10 cellular contexts compared by ENCODE assay signal in genomic region chr9:134215709-134216448, GRCh38. TPM values are rescaled to one million over a fixed set of nuclear protein-coding genes. Genes with fewer than 3 reads are reported as not detected.
A peak's percentile ranks its signal among the peaks of the same experiment; 100 is the strongest.
DNase-seq lines count a peak whose midpoint lies in the region; ATAC-seq and TF ChIP-seq lines count a peak whose summit lies in the region.
"Had no signal": no experiment of that assay in that cellular context is flagged by ENCODE, and none has a peak within 500 bp of the region (broad histone marks: within the 10 kb centered on the region; RNA-seq: fewer than 3 reads in every experiment).

No MANE protein-coding gene starts in this region.

- no peaks in the 10 kb centered on the region for H3K4me1 ChIP-seq in RWPE2 (ENCODE audit: insufficient read depth, poor library complexity, severe bottlenecking)
- peaks cover 6% of the 10 kb centered on the region for H3K4me1 ChIP-seq in osteoblast (ENCODE audit: insufficient read depth, low read length)

- H4K20me1 ChIP-seq in osteoblast (ENCODE audit: insufficient read depth, low read length), result no peaks in the 10 kb centered on the region

- no peak for TF ChIP-seq CTCF in RWPE2 (IDR thresholded peaks at IDR 0.05; ENCODE audit: poor library complexity, severe bottlenecking)
- no peak for TF ChIP-seq CTCF in foreskin fibroblast (IDR thresholded peaks at IDR 0.05; ENCODE audit: low read depth, low read length)
- no peak for TF ChIP-seq CTCF in osteoblast (IDR thresholded peaks at IDR 0.05; ENCODE audit: extremely low read depth, low read depth, low read length)

- H3K36me3 ChIP-seq in RWPE2 (ENCODE audit: low read depth), result no peaks in the 10 kb centered on the region
- H3K36me3 ChIP-seq in osteoblast (ENCODE audit: insufficient read depth, low read length), result no peaks in the 10 kb centered on the region

- no peak for ATAC-seq in RWPE2 (ENCODE audit: low read depth)

- peaks cover 3% of the 10 kb centered on the region for H3K9me3 Mint-ChIP-seq in activated CD4-positive, alpha-beta T cell treated with anti-CD3 and anti-CD28 coated beads, Interleukin-2, amount 10 ng/mL, durations not matched to agents 24 days and 14 days

- H3K79me2 ChIP-seq in osteoblast (ENCODE audit: insufficient read depth, low read length), result no peaks in the 10 kb centered on the region

- peak overlapping the region; percentile 2 for H2AFZ ChIP-seq in osteoblast (ENCODE audit: low read length)

- no peaks in the 10 kb centered on the region for H3K36me3 Mint-ChIP-seq in activated CD4-positive, alpha-beta T cell treated with anti-CD3 and anti-CD28 coated beads, Interleukin-2, amount 10 ng/mL, durations not matched to agents 24 days and 14 days (ENCODE audit: low read depth)

- DNase-seq in COLO668 (lab: John Stamatoyannopoulos, UW; ENCODE audit: unreplicated experiment) (peak; percentile 9), RWPE2 (ENCODE audit: low spot score) (peak; percentile 31), foreskin fibroblast (peak; percentile 64 to 79), osteoblast (ENCODE audit: insufficient read length, low spot score, missing footprints) (peak; percentile 77), NCI-H2029 (lab: John Stamatoyannopoulos, UW) (no peak), NCI-H1417 (lab: John Stamatoyannopoulos, UW) (no peak), KG1 (lab: John Stamatoyannopoulos, UW) (no peak)
- no peak for DNase-seq in activated CD4-positive, alpha-beta T cell treated with anti-CD3 and anti-CD28 coated beads, Interleukin-2, amount 10 ng/mL, durations not matched to agents 24 days and 14 days
- DNase-seq: activated CD8-positive, alpha-beta memory T cell treated with anti-CD3 and anti-CD28 coated beads for 24 hours; NCI-H2107 had no signal

- intact Hi-C loops in activated CD4-positive, alpha-beta T cell treated with anti-CD3 and anti-CD28 coated beads, Interleukin-2, amount 10 ng/mL, durations not matched to agents 24 days and 14 days (cut with micrococcal nuclease), result no loop called here

- H3K9me3 ChIP-seq in RWPE2 (ENCODE audit: severe bottlenecking) (no peaks in the 10 kb centered on the region), osteoblast (ENCODE audit: low read depth, low read length) (no peaks in the 10 kb centered on the region)

- no peak overlapping the region for H3K27ac Mint-ChIP-seq in activated CD4-positive, alpha-beta T cell treated with anti-CD3 and anti-CD28 coated beads, Interleukin-2, amount 10 ng/mL, durations not matched to agents 24 days and 14 days

- H3K4me3 Mint-ChIP-seq in activated CD4-positive, alpha-beta T cell treated with anti-CD3 and anti-CD28 coated beads, Interleukin-2, amount 10 ng/mL, durations not matched to agents 24 days and 14 days, result no peak overlapping the region

- no peaks in the 10 kb centered on the region for H3K27me3 Mint-ChIP-seq in activated CD4-positive, alpha-beta T cell treated with anti-CD3 and anti-CD28 coated beads, Interleukin-2, amount 10 ng/mL, durations not matched to agents 24 days and 14 days

- no peak overlapping the region for H3K27ac ChIP-seq in RWPE2 (ENCODE audit: poor library complexity, severe bottlenecking)
- no peak overlapping the region for H3K27ac ChIP-seq in osteoblast (ENCODE audit: low read depth, low read length)

- no peak overlapping the region for H3K4me2 ChIP-seq in osteoblast (ENCODE audit: insufficient read depth, low read length)

- H3K4me1 Mint-ChIP-seq in activated CD4-positive, alpha-beta T cell treated with anti-CD3 and anti-CD28 coated beads, Interleukin-2, amount 10 ng/mL, durations not matched to agents 24 days and 14 days, result no peaks in the 10 kb centered on the region

- no peak overlapping the region for H3K4me3 ChIP-seq in RWPE2 (ENCODE audit: severe bottlenecking)
- H3K4me3 ChIP-seq in foreskin fibroblast (ENCODE audit: low read depth in 1 of 2, low read length in 2 of 2), result no peak overlapping the region
- H3K4me3 ChIP-seq in osteoblast (ENCODE audit: insufficient read depth, low read length), result no peak overlapping the region

- H3K27me3 ChIP-seq in RWPE2 (ENCODE audit: insufficient read depth, poor library complexity, severe bottlenecking) (no peaks in the 10 kb centered on the region), osteoblast (ENCODE audit: insufficient read depth, low read length) (no peaks in the 10 kb centered on the region)

RNA-seq across cellular contexts. Expression of gene RNU6ATAC, which starts 51.5 kb away (rescaled TPM):
- not detected in 2 replicates for total RNA-seq in osteoblast
- total RNA-seq in activated CD4-positive, alpha-beta T cell treated with anti-CD3 and anti-CD28 coated beads, Interleukin-2, amount 10 ng/mL, durations not matched to agents 24 days and 14 days, result 16.3 and 40.4 TPM in 2 replicates

Comparison
In these comparisons a context has a peak if more than half of its experiments do, and no peak if none do; other contexts are left out.
1. DNase-seq: peak in COLO668 (single experiment), RWPE2 (single experiment), foreskin fibroblast (2 of 2) and osteoblast (single experiment); none in NCI-H2029 (single experiment), NCI-H1417 (0 of 3), activated CD4-positive, alpha-beta T cell treated with anti-CD3 and anti-CD28 coated beads, Interleukin-2, amount 10 ng/mL, durations not matched to agents 24 days and 14 days (single experiment) and KG1 (single experiment).
2. RNA of gene RNU6ATAC, which starts 51.5 kb away (total RNA-seq): 16.3 to 40.4 TPM in activated CD4-positive, alpha-beta T cell treated with anti-CD3 and anti-CD28 coated beads, Interleukin-2, amount 10 ng/mL, durations not matched to agents 24 days and 14 days; not detected in osteoblast; every median in the first group is over 10 times any median in the second.